Comparison of ENCODE assay signal across 15 cellular contexts in the genomic region with DNA sequence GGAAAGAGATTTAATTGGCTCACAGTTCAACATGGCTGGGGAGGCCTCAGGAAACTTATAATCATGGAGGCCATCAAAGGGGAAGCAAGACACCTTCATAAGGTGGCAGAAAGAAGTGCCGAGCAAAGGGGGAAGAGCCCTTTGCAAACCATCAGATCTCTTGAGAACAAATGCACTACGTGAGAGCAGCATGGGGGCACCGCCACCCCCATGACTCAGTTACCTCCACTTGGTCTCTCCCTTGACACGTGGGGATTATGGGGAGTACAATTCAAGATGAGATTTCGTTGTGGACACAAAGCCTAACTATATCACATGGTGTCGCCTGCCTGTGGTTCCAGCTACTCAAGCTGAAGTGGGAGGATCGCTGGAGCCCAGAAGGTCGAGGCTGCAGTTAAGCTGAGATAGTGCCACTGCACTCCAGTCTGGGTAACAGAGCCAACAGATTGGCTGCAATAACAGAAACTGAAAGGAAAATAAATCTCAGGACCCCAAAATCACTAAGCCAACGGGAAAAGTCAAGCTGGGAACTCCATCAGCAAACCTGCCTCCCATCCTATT. TPM values are rescaled to one million over a fixed set of nuclear protein-coding genes. Genes with fewer than 3 reads are reported as not detected.
DNase-seq lines count a peak whose midpoint lies in the region; ATAC-seq, FAIRE-seq and TF ChIP-seq lines count a peak whose summit lies in the region.
"Had no signal": no experiment of that assay in that cellular context is flagged by ENCODE, and none has a peak within 500 bp of the region (broad histone marks: within the 10 kb centered on the region; RNA-seq: fewer than 3 reads in every experiment).

No MANE protein-coding gene starts in this region.

- ATAC-seq in IMR-90 (ENCODE audit: low read depth), result no peak
- ATAC-seq in HepG2, result no peak
- no peak for ATAC-seq in activated T-cell treated with anti-CD3 and anti-CD28 coated beads, Interleukin-2, amount 50 U/mL, for 4 hours
- ATAC-seq: T-cell had no signal

- no peak overlapping the region for H3K14ac ChIP-seq in IMR-90 (replicated peaks; ENCODE audit: low read depth, low read length)

- no peak overlapping the region for H4K91ac ChIP-seq in IMR-90 (ENCODE audit: insufficient read depth, low read depth, low read length)

- no peak overlapping the region for H2BK20ac ChIP-seq in IMR-90 (ENCODE audit: low read depth, low read length)

- H3K36me3 ChIP-seq in IMR-90 (ENCODE audit: control insufficient read depth, insufficient read depth, low read length) (no peaks in the 10 kb centered on the region), HepG2 (replicated peaks in 1 of 2; ENCODE audit: control insufficient read depth in 1 of 2, insufficient read depth in 2 of 2, low read length in 2 of 2) (no peaks in the 10 kb centered on the region), Karpas-422 (ENCODE audit: insufficient read depth, low read length) (no peaks in the 10 kb centered on the region)
- H3K36me3 ChIP-seq: BLaER1 had no signal

- no peaks in the 10 kb centered on the region for H3K36me3 Mint-ChIP-seq in activated T-cell treated with anti-CD3 and anti-CD28 coated beads, Interleukin-2, amount 50 U/mL, for 4 hours (ENCODE audit: insufficient read depth)
- H3K36me3 Mint-ChIP-seq: T-cell had no signal

- TF ChIP-seq RAD21 in IMR-90 (IDR thresholded peaks at IDR 0.05; ENCODE audit: low read length) (no peak), HepG2 (CRISPR knock-in tag; IDR thresholded peaks at IDR 0.05) (no peak)

- no peak overlapping the region for H2BK5ac ChIP-seq in IMR-90 (ENCODE audit: low read depth, low read length, poor library complexity, severe bottlenecking)

- no peaks in the 10 kb centered on the region for H3K9me2 ChIP-seq in Karpas-422 (replicated peaks; ENCODE audit: insufficient read depth, low read length)

- H3K23ac ChIP-seq in IMR-90 (ENCODE audit: low read depth, low read length), result no peak overlapping the region

- dilution Hi-C loops in IMR-90 (cut with HindIII; ENCODE audit: low sequenced_read_pairs, unreplicated experiment), result no loop called here

- H3K4me3 ChIP-seq in IMR-90 (ENCODE audit: insufficient read depth, low read depth, low read length) (no peak overlapping the region), HepG2 (replicated peaks in 1 of 3; ENCODE audit: insufficient read depth in 1 of 3, low read depth in 2 of 3, low read length in 3 of 3) (no peak overlapping the region), Karpas-422 (ENCODE audit: low read length) (no peak overlapping the region)
- H3K4me3 ChIP-seq: BLaER1, SK-N-MC had no signal

- DNase-seq in IMR-90 (no peak), RWPE1 (ENCODE audit: low spot score) (no peak), HepG2 (ENCODE audit: low spot score) (no peak), Karpas-422 (no peak)
- no peak for DNase-seq in activated T-cell treated with anti-CD3 and anti-CD28 coated beads, Interleukin-2, amount 50 U/mL, for 4 hours
- DNase-seq: DMS 273 treated with DMSO at 0.1 percent for 48 hours, EL, HCEC 1CT, NCI-H1436, NCI-H2081, NCI-H226, NCI-H526 treated with DMSO at 0.1 percent for 48 hours, T-cell had no signal

- H3K9ac ChIP-seq in IMR-90 (ENCODE audit: low read depth, low read length) (no peak overlapping the region), HepG2 (ENCODE audit: insufficient read depth, low read depth, low read length) (no peak overlapping the region), Karpas-422 (ENCODE audit: low read length) (no peak overlapping the region)
- H3K9ac ChIP-seq: BLaER1 had no signal

- no peak overlapping the region for H4K8ac ChIP-seq in IMR-90 (ENCODE audit: low read depth in 2 of 2, low read length in 2 of 2)

- no peak overlapping the region for H2BK15ac ChIP-seq in IMR-90 (ENCODE audit: low read depth, low read length)

- no peak overlapping the region for H4K5ac ChIP-seq in IMR-90 (ENCODE audit: low read depth, low read length)

- WGBS in IMR-90 (ENCODE audit: extremely low coverage in 2 of 2, insufficient read length in 1 of 2), 2 experiments, result no CpG with 5 or more reads among the region's 9 CpGs
- WGBS in HepG2 (ENCODE audit: low lambda C conversion rate), result 24% methylated on average over 8 of the region's 9 CpGs

- H2BK120ac ChIP-seq in IMR-90 (ENCODE audit: low read depth, low read length), result no peak overlapping the region

- H3K4me1 ChIP-seq in IMR-90 (ENCODE audit: control insufficient read depth, insufficient read depth, low read length) (peaks cover 6% of the 10 kb centered on the region; the same call in 1 of the 2 replicates), HepG2 (ENCODE audit: insufficient read depth, low read length) (no peaks in the 10 kb centered on the region), Karpas-422 (ENCODE audit: low read length) (peaks cover 7% of the 10 kb centered on the region; the same call in 1 of the 2 replicates)

- H3K4me3 Mint-ChIP-seq in activated T-cell treated with anti-CD3 and anti-CD28 coated beads, Interleukin-2, amount 50 U/mL, for 4 hours, result no peak overlapping the region

- FAIRE-seq in HepG2 (lab: Jason Lieb, UNC), result no peak

- H4K20me1 ChIP-seq in IMR-90 (ENCODE audit: insufficient read depth, low read length), result no peaks in the 10 kb centered on the region
- no peaks in the 10 kb centered on the region for H4K20me1 ChIP-seq in HepG2 (ENCODE audit: insufficient read depth, low read length)
- no peaks in the 10 kb centered on the region for H4K20me1 ChIP-seq in Karpas-422 (ENCODE audit: insufficient read depth, low read depth, low read length)
- H4K20me1 ChIP-seq: BLaER1 had no signal

- peaks cover 25% of the 10 kb centered on the region for H3K4me1 Mint-ChIP-seq in activated T-cell treated with anti-CD3 and anti-CD28 coated beads, Interleukin-2, amount 50 U/mL, for 4 hours (ENCODE audit: low read depth)

- peaks cover 2% of the 10 kb centered on the region for H3K9me3 Mint-ChIP-seq in activated T-cell treated with anti-CD3 and anti-CD28 coated beads, Interleukin-2, amount 50 U/mL, for 4 hours
- H3K9me3 Mint-ChIP-seq: T-cell had no signal

- H3K4me2 ChIP-seq in IMR-90 (ENCODE audit: low read depth, low read length), result no peak overlapping the region
- H3K4me2 ChIP-seq in HepG2 (ENCODE audit: low read depth, low read length), result no peak overlapping the region
- H3K4me2 ChIP-seq in Karpas-422 (ENCODE audit: low read depth, low read length, poor library complexity, severe bottlenecking), result no peak overlapping the region
- H3K4me2 ChIP-seq: BLaER1 had no signal

- H3K27me3 ChIP-seq in IMR-90 (ENCODE audit: control insufficient read depth, insufficient read depth, low read length) (peaks cover 7% of the 10 kb centered on the region), HepG2 (ENCODE audit: control insufficient read depth in 1 of 2, insufficient read depth in 2 of 2, low read length in 2 of 2) (peaks cover 2 to 30% of the 10 kb centered on the region in 2 experiments; a peak in 4 of 5 replicates), Karpas-422 (ENCODE audit: low read length) (no peaks in the 10 kb centered on the region)

- TF ChIP-seq CTCF in IMR-90 (conservative IDR thresholded peaks at IDR 0.05; ENCODE audit: low read depth, low read length) (no peak), RWPE1 (conservative IDR thresholded peaks at IDR 0.05; ENCODE audit: low read depth) (no peak), HepG2 (CRISPR knock-in tag; IDR thresholded peaks at IDR 0.05) (no peak)

- CTCF ChIA-PET in IMR-90 (lab: Yijun Ruan, JAX) (no interaction called here), RWPE1 (lab: Yijun Ruan, JAX) (no interaction called here), HepG2 (lab: Yijun Ruan, JAX; ENCODE audit: low intra/inter-chr PET ratio, low total read pairs) (no interaction called here)

- H3K79me2 ChIP-seq in HepG2 (ENCODE audit: insufficient read depth, low read length) (no peaks in the 10 kb centered on the region), Karpas-422 (ENCODE audit: low read length) (no peaks in the 10 kb centered on the region)

- no peak for TF ChIP-seq EP300 in HepG2 (IDR thresholded peaks at IDR 0.05; ENCODE audit: low read depth in 2 of 2, low read length in 2 of 2)
- TF ChIP-seq EP300 in HepG2 (CRISPR knock-in tag; IDR thresholded peaks at IDR 0.05; ENCODE audit: borderline replicate concordance), result no peak

- H3K18ac ChIP-seq in IMR-90 (ENCODE audit: low read depth, low read length), result no peak overlapping the region

- BruUV-seq in IMR-90 (replicated peaks; lab: Mats Ljungman, UMichigan) (no TSS peak), HepG2 (replicated peaks; lab: Mats Ljungman, UMichigan) (no TSS peak)

- H3K56ac ChIP-seq in IMR-90 (ENCODE audit: extremely low read depth, insufficient read depth, low read length), result no peak overlapping the region

- TF ChIP-seq POLR2A in IMR-90 (IDR thresholded peaks at IDR 0.05; ENCODE audit: low read depth, low read length) (no peak), HepG2 (IDR thresholded peaks at IDR 0.05; ENCODE audit: insufficient read depth in 1 of 2, low read depth in 2 of 2, low read length in 2 of 2) (no peak)

- H3K27ac ChIP-seq in IMR-90 (ENCODE audit: insufficient read depth, low read length), result no peak overlapping the region
- H3K27ac ChIP-seq in RWPE1, result peak overlapping the region; percentile 99
- H3K27ac ChIP-seq in HepG2 (ENCODE audit: extremely low read length, insufficient read depth, low read length), result no peak overlapping the region
- no peak overlapping the region for H3K27ac ChIP-seq in Karpas-422 (ENCODE audit: low read length)
- H3K27ac ChIP-seq: BLaER1, SK-N-MC had no signal

- in situ Hi-C loops in IMR-90 (cut with MboI; ENCODE audit: low sequenced_read_pairs), result no loop called here
- in situ Hi-C loops in HepG2 (cut with HindIII; ENCODE audit: extremely low pct_ligation_motif_present, low pct_unique_long_range_greater_than_20kb), result no loop called here

- no peak overlapping the region for H3K4ac ChIP-seq in IMR-90 (ENCODE audit: low read depth, low read length)

- H3K9me3 ChIP-seq in IMR-90 (ENCODE audit: control insufficient read depth, insufficient read depth, low read length), result 0 out of 2 replicates have a peak, but pooled peaks cover 2% of the 10 kb centered on the region
- no peaks in the 10 kb centered on the region for H3K9me3 ChIP-seq in HepG2 (ENCODE audit: low read length)
- H3K9me3 ChIP-seq in Karpas-422 (ENCODE audit: low read length), result no peaks in the 10 kb centered on the region

- POLR2A ChIA-PET in IMR-90 (lab: Charles Lee; ENCODE audit: unreplicated experiment) (no interaction called here), RWPE1 (lab: Yijun Ruan, JAX; ENCODE audit: low non-redundant PET) (no interaction called here), HepG2 (lab: Yijun Ruan, JAX) (no interaction called here)

- intact Hi-C loops in IMR-90 (cut with micrococcal nuclease), result no loop called here
- intact Hi-C loops in HepG2 (cut with micrococcal nuclease; ENCODE audit: unreplicated experiment), result no loop called here

- no peak overlapping the region for H2AFZ ChIP-seq in IMR-90 (replicated peaks; ENCODE audit: low read length, poor library complexity)
- H2AFZ ChIP-seq in HepG2 (ENCODE audit: low read length), result no peak overlapping the region
- H2AFZ ChIP-seq in Karpas-422 (ENCODE audit: low read length), result no peak overlapping the region

- H2AK5ac ChIP-seq in IMR-90 (ENCODE audit: low read depth, low read length), result 0 out of 2 replicates have a peak overlapping the region, but pooled peaks have one; percentile 30

- peaks cover 10% of the 10 kb centered on the region for H3K9me1 ChIP-seq in IMR-90 (ENCODE audit: insufficient read depth, low read length)

- H2AK9ac ChIP-seq in IMR-90 (replicated peaks; ENCODE audit: low read depth, low read length, poor library complexity), result peak overlapping the region; percentile 42

- H3K27me3 Mint-ChIP-seq in activated T-cell treated with anti-CD3 and anti-CD28 coated beads, Interleukin-2, amount 50 U/mL, for 4 hours (ENCODE audit: low read depth), result no peaks in the 10 kb centered on the region
- H3K27me3 Mint-ChIP-seq: T-cell had no signal

- no peaks in the 10 kb centered on the region for H3K79me1 ChIP-seq in IMR-90 (ENCODE audit: low read depth in 1 of 2, low read length in 2 of 2)

RNA-seq across cellular contexts. Expression of a gene that starts 10.0 kb away (rescaled TPM):
- total RNA-seq in IMR-90 (2012; rRNA removed) (17.7 and 19.7 TPM in 2 replicates), HepG2 (2016; rRNA removed; fragmentation: Illumina TruSeq; extraction: Trizol) (42.1 and 43.1 TPM in 2 replicates)
- polyA plus RNA-seq in IMR-90 (2012; rRNA removed) (18.6 and 21.4 TPM in 2 replicates), HepG2 (2011; rRNA removed) (17.7 and 19.7 TPM in 2 replicates)
- polyA plus RNA-seq in IMR-90 (2012; cell fraction: cytosol; rRNA removed), result 17.8 and 18.2 TPM in 2 replicates
- 9.9 and 13.1 TPM in 2 replicates for polyA plus RNA-seq in IMR-90 (2012; cell fraction: nucleus; rRNA removed; ENCODE audit: low replicate concordance)
- 9.0 and 12.4 TPM in 2 replicates for total RNA-seq in HepG2 (2016; cell fraction: cytosol; rRNA removed; fragmentation: Illumina TruSeq; extraction: Trizol; ENCODE audit: low read depth)
- 41.3 and 41.8 TPM in 2 replicates for total RNA-seq in HepG2 (2016; cell fraction: insoluble cytoplasmic fraction; rRNA removed; fragmentation: Illumina TruSeq; extraction: Trizol)
- total RNA-seq in HepG2 (2016; cell fraction: membrane; rRNA removed; fragmentation: Illumina TruSeq; extraction: Trizol), result 34.3 and 35.7 TPM in 2 replicates
- total RNA-seq in HepG2 (2016; cell fraction: nucleus; rRNA removed; fragmentation: Illumina TruSeq; extraction: Trizol), result 19.4 and 21.5 TPM in 2 replicates
- polyA plus RNA-seq in HepG2 (2011; cell fraction: cytosol; rRNA removed), result 13.7 and 20.7 TPM in 2 replicates
- polyA plus RNA-seq in HepG2 (2011; cell fraction: nucleus; rRNA removed), result 8.9 and 10.9 TPM in 2 replicates
- polyA plus RNA-seq in HepG2 (2012), result 11.9 and 18.4 TPM in 2 replicates
- polyA plus RNA-seq in HepG2 (2016; cell fraction: cytosol; fragmentation: Illumina TruSeq; extraction: Trizol; ENCODE audit: low read depth), result 7.6 and 8.1 TPM in 2 replicates
- 44.8 and 50.0 TPM in 2 replicates for polyA plus RNA-seq in HepG2 (2016; cell fraction: insoluble cytoplasmic fraction; fragmentation: Illumina TruSeq; extraction: Trizol; ENCODE audit: low read depth)
- 24.5 and 25.1 TPM in 2 replicates for polyA plus RNA-seq in HepG2 (2016; cell fraction: membrane; fragmentation: Illumina TruSeq; extraction: Trizol; ENCODE audit: low read depth)
- polyA plus RNA-seq in HepG2 (2016; cell fraction: nucleus; fragmentation: Illumina TruSeq; extraction: Trizol; ENCODE audit: insufficient read depth, low read depth), result 33.7 and 34.8 TPM in 2 replicates
- 30.0 and 31.4 TPM in 2 replicates for polyA minus RNA-seq in HepG2 (2011; rRNA and poly(A)+ RNA removed; ENCODE audit: low replicate concordance)
- 11.2 and 15.5 TPM in 2 replicates for polyA minus RNA-seq in HepG2 (2011; cell fraction: cytosol; rRNA and poly(A)+ RNA removed)
- 6.6 and 8.0 TPM in 2 replicates for polyA minus RNA-seq in HepG2 (2011; cell fraction: nucleus; rRNA and poly(A)+ RNA removed)
- 25.2 and 33.5 TPM in 2 replicates for total RNA-seq in Karpas-422 (2014; rRNA removed; shearing (Covaris generic); ENCODE audit: low replicate concordance)
- 10 to 100 TPM; 55.1 to 72.2 (median 58.3) TPM for total RNA-seq in activated T-cell treated with anti-CD3 and anti-CD28 coated beads, Interleukin-2, amount 50 U/mL, for 4 hours

RNA-seq across cellular contexts. Expression of a gene that starts 34.3 kb away (rescaled TPM):
- total RNA-seq in IMR-90 (2012; rRNA removed), result under 0.01 TPM in 2 replicates
- polyA plus RNA-seq in IMR-90 (2012; rRNA removed), result 0.10 and 0.19 TPM in 2 replicates
- 0.15 and 0.43 TPM in 2 replicates for polyA plus RNA-seq in IMR-90 (2012; cell fraction: cytosol; rRNA removed)
- 1.9 and 3.3 TPM in 2 replicates for polyA plus RNA-seq in IMR-90 (2012; cell fraction: nucleus; rRNA removed; ENCODE audit: low replicate concordance)
- not detected in 2 replicates for total RNA-seq in HepG2 (2016; rRNA removed; fragmentation: Illumina TruSeq; extraction: Trizol)
- total RNA-seq in HepG2 (2016; cell fraction: cytosol; rRNA removed; fragmentation: Illumina TruSeq; extraction: Trizol; ENCODE audit: low read depth), result not detected in 2 replicates
- not detected in 2 replicates for total RNA-seq in HepG2 (2016; cell fraction: insoluble cytoplasmic fraction; rRNA removed; fragmentation: Illumina TruSeq; extraction: Trizol)
- not detected in 2 replicates for total RNA-seq in HepG2 (2016; cell fraction: membrane; rRNA removed; fragmentation: Illumina TruSeq; extraction: Trizol)
- not detected in 2 replicates for total RNA-seq in HepG2 (2016; cell fraction: nucleus; rRNA removed; fragmentation: Illumina TruSeq; extraction: Trizol)
- polyA plus RNA-seq in HepG2 (2011; rRNA removed), result not detected in 2 replicates
- polyA plus RNA-seq in HepG2 (2011; cell fraction: cytosol; rRNA removed), result not detected in 2 replicates
- 0.05 TPM in 1 of 2 replicates, not detected in the other for polyA plus RNA-seq in HepG2 (2011; cell fraction: nucleus; rRNA removed)
- polyA plus RNA-seq in HepG2 (2012), result not detected in 2 replicates
- not detected in 2 replicates for polyA plus RNA-seq in HepG2 (2016; cell fraction: cytosol; fragmentation: Illumina TruSeq; extraction: Trizol; ENCODE audit: low read depth)
- polyA plus RNA-seq in HepG2 (2016; cell fraction: insoluble cytoplasmic fraction; fragmentation: Illumina TruSeq; extraction: Trizol; ENCODE audit: low read depth), result not detected in 2 replicates
- not detected in 2 replicates for polyA plus RNA-seq in HepG2 (2016; cell fraction: membrane; fragmentation: Illumina TruSeq; extraction: Trizol; ENCODE audit: low read depth)
- polyA plus RNA-seq in HepG2 (2016; cell fraction: nucleus; fragmentation: Illumina TruSeq; extraction: Trizol; ENCODE audit: insufficient read depth, low read depth), result not detected in 2 replicates
- 0.09 TPM in 1 of 2 replicates, not detected in the other for polyA minus RNA-seq in HepG2 (2011; rRNA and poly(A)+ RNA removed; ENCODE audit: low replicate concordance)
- not detected in 2 replicates for polyA minus RNA-seq in HepG2 (2011; cell fraction: cytosol; rRNA and poly(A)+ RNA removed)
- polyA minus RNA-seq in HepG2 (2011; cell fraction: nucleus; rRNA and poly(A)+ RNA removed), result not detected in 2 replicates
- not detected in 2 replicates for total RNA-seq in Karpas-422 (2014; rRNA removed; shearing (Covaris generic); ENCODE audit: low replicate concordance)
- total RNA-seq in activated T-cell treated with anti-CD3 and anti-CD28 coated beads, Interleukin-2, amount 50 U/mL, for 4 hours, result 10 to 100 TPM; 14.6 to 18.4 (median 16.8) TPM

RNA-seq across cellular contexts. Expression of a gene that starts 45.3 kb away (rescaled TPM):
- total RNA-seq in IMR-90 (2012; rRNA removed) (2.2 and 2.7 TPM in 2 replicates), HepG2 (2016; rRNA removed; fragmentation: Illumina TruSeq; extraction: Trizol) (1.4 and 1.5 TPM in 2 replicates)
- polyA plus RNA-seq in IMR-90 (2012; rRNA removed) (5.2 and 6.2 TPM in 2 replicates), HepG2 (2011; rRNA removed) (1.2 and 1.3 TPM in 2 replicates)
- 3.5 and 4.0 TPM in 2 replicates for polyA plus RNA-seq in IMR-90 (2012; cell fraction: cytosol; rRNA removed)
- polyA plus RNA-seq in IMR-90 (2012; cell fraction: nucleus; rRNA removed; ENCODE audit: low replicate concordance), result 10.8 and 12.0 TPM in 2 replicates
- 0.44 and 0.71 TPM in 2 replicates for total RNA-seq in HepG2 (2016; cell fraction: cytosol; rRNA removed; fragmentation: Illumina TruSeq; extraction: Trizol; ENCODE audit: low read depth)
- total RNA-seq in HepG2 (2016; cell fraction: insoluble cytoplasmic fraction; rRNA removed; fragmentation: Illumina TruSeq; extraction: Trizol), result 1.4 and 1.7 TPM in 2 replicates
- total RNA-seq in HepG2 (2016; cell fraction: membrane; rRNA removed; fragmentation: Illumina TruSeq; extraction: Trizol), result 0.99 and 1.0 TPM in 2 replicates
- total RNA-seq in HepG2 (2016; cell fraction: nucleus; rRNA removed; fragmentation: Illumina TruSeq; extraction: Trizol), result 1.7 and 2.1 TPM in 2 replicates
- 0.75 and 0.95 TPM in 2 replicates for polyA plus RNA-seq in HepG2 (2011; cell fraction: cytosol; rRNA removed)
- 2.8 and 3.0 TPM in 2 replicates for polyA plus RNA-seq in HepG2 (2011; cell fraction: nucleus; rRNA removed)
- 0.49 and 0.51 TPM in 2 replicates for polyA plus RNA-seq in HepG2 (2012)
- 0.28 and 0.33 TPM in 2 replicates for polyA plus RNA-seq in HepG2 (2016; cell fraction: cytosol; fragmentation: Illumina TruSeq; extraction: Trizol; ENCODE audit: low read depth)
- 1.3 and 1.7 TPM in 2 replicates for polyA plus RNA-seq in HepG2 (2016; cell fraction: insoluble cytoplasmic fraction; fragmentation: Illumina TruSeq; extraction: Trizol; ENCODE audit: low read depth)
- 0.65 and 0.66 TPM in 2 replicates for polyA plus RNA-seq in HepG2 (2016; cell fraction: membrane; fragmentation: Illumina TruSeq; extraction: Trizol; ENCODE audit: low read depth)
- polyA plus RNA-seq in HepG2 (2016; cell fraction: nucleus; fragmentation: Illumina TruSeq; extraction: Trizol; ENCODE audit: insufficient read depth, low read depth), result 1.8 and 3.1 TPM in 2 replicates
- 0.44 and 7.1 TPM in 2 replicates for polyA minus RNA-seq in HepG2 (2011; rRNA and poly(A)+ RNA removed; ENCODE audit: low replicate concordance)
- polyA minus RNA-seq in HepG2 (2011; cell fraction: cytosol; rRNA and poly(A)+ RNA removed), result 1.1 TPM in 1 of 2 replicates, not detected in the other
- polyA minus RNA-seq in HepG2 (2011; cell fraction: nucleus; rRNA and poly(A)+ RNA removed), result 0.90 and 1.1 TPM in 2 replicates
- 9.4 and 14.5 TPM in 2 replicates for total RNA-seq in Karpas-422 (2014; rRNA removed; shearing (Covaris generic); ENCODE audit: low replicate concordance)
- total RNA-seq in activated T-cell treated with anti-CD3 and anti-CD28 coated beads, Interleukin-2, amount 50 U/mL, for 4 hours, result 1 to 10 TPM; 2.9 to 3.8 (median 3.3) TPM

RNA-seq across cellular contexts. Expression of a gene that starts 52.7 kb away (rescaled TPM):
- total RNA-seq in IMR-90 (2012; rRNA removed), result 6.7 and 7.9 TPM in 2 replicates
- polyA plus RNA-seq in IMR-90 (2012; rRNA removed), result 2.5 and 2.6 TPM in 2 replicates
- 0.93 and 1.1 TPM in 2 replicates for polyA plus RNA-seq in IMR-90 (2012; cell fraction: cytosol; rRNA removed)
- polyA plus RNA-seq in IMR-90 (2012; cell fraction: nucleus; rRNA removed; ENCODE audit: low replicate concordance), result 4.5 and 7.9 TPM in 2 replicates
- total RNA-seq in HepG2 (2016; rRNA removed; fragmentation: Illumina TruSeq; extraction: Trizol), result 0.15 and 0.18 TPM in 2 replicates
- not detected in 2 replicates for total RNA-seq in HepG2 (2016; cell fraction: cytosol; rRNA removed; fragmentation: Illumina TruSeq; extraction: Trizol; ENCODE audit: low read depth)
- total RNA-seq in HepG2 (2016; cell fraction: insoluble cytoplasmic fraction; rRNA removed; fragmentation: Illumina TruSeq; extraction: Trizol), result 0.10 and 0.11 TPM in 2 replicates
- 0.06 and 0.07 TPM in 2 replicates for total RNA-seq in HepG2 (2016; cell fraction: membrane; rRNA removed; fragmentation: Illumina TruSeq; extraction: Trizol)
- 0.53 and 0.68 TPM in 2 replicates for total RNA-seq in HepG2 (2016; cell fraction: nucleus; rRNA removed; fragmentation: Illumina TruSeq; extraction: Trizol)
- polyA plus RNA-seq in HepG2 (2011; rRNA removed), result 0.10 and 0.11 TPM in 2 replicates
- 0.08 and 0.09 TPM in 2 replicates for polyA plus RNA-seq in HepG2 (2011; cell fraction: cytosol; rRNA removed)
- 0.28 and 0.37 TPM in 2 replicates for polyA plus RNA-seq in HepG2 (2011; cell fraction: nucleus; rRNA removed)
- 0.04 TPM in 2 replicates for polyA plus RNA-seq in HepG2 (2012)
- polyA plus RNA-seq in HepG2 (2016; cell fraction: cytosol; fragmentation: Illumina TruSeq; extraction: Trizol; ENCODE audit: low read depth), result not detected in 2 replicates
- 0.07 and 0.11 TPM in 2 replicates for polyA plus RNA-seq in HepG2 (2016; cell fraction: insoluble cytoplasmic fraction; fragmentation: Illumina TruSeq; extraction: Trizol; ENCODE audit: low read depth)
- polyA plus RNA-seq in HepG2 (2016; cell fraction: membrane; fragmentation: Illumina TruSeq; extraction: Trizol; ENCODE audit: low read depth), result not detected in 2 replicates
- 0.57 and 0.65 TPM in 2 replicates for polyA plus RNA-seq in HepG2 (2016; cell fraction: nucleus; fragmentation: Illumina TruSeq; extraction: Trizol; ENCODE audit: insufficient read depth, low read depth)
- polyA minus RNA-seq in HepG2 (2011; rRNA and poly(A)+ RNA removed; ENCODE audit: low replicate concordance), result 0.34 and 31.9 TPM in 2 replicates
- 0.30 and 0.35 TPM in 2 replicates for polyA minus RNA-seq in HepG2 (2011; cell fraction: cytosol; rRNA and poly(A)+ RNA removed)
- 0.39 and 0.62 TPM in 2 replicates for polyA minus RNA-seq in HepG2 (2011; cell fraction: nucleus; rRNA and poly(A)+ RNA removed)
- under 0.01 TPM in 1 of 2 replicates, not detected in the other for total RNA-seq in Karpas-422 (2014; rRNA removed; shearing (Covaris generic); ENCODE audit: low replicate concordance)
- total RNA-seq in activated T-cell treated with anti-CD3 and anti-CD28 coated beads, Interleukin-2, amount 50 U/mL, for 4 hours, result under 1 TPM; under 0.01 to 0.08 (median 0.05) TPM

Comparison
In these comparisons a context has a peak if more than half of its experiments do, and no peak if none do; other contexts are left out.
1. RNA of a gene that starts 34.3 kb away (total RNA-seq): 14.6 to 18.4 TPM in activated T-cell treated with anti-CD3 and anti-CD28 coated beads, Interleukin-2, amount 50 U/mL, for 4 hours; under 0.01 TPM in IMR-90, not detected in HepG2 and not detected in Karpas-422; every median in the first group is over 10 times any median in the second.